1 cellular context compared by ENCODE assay signal in the genomic region with DNA sequence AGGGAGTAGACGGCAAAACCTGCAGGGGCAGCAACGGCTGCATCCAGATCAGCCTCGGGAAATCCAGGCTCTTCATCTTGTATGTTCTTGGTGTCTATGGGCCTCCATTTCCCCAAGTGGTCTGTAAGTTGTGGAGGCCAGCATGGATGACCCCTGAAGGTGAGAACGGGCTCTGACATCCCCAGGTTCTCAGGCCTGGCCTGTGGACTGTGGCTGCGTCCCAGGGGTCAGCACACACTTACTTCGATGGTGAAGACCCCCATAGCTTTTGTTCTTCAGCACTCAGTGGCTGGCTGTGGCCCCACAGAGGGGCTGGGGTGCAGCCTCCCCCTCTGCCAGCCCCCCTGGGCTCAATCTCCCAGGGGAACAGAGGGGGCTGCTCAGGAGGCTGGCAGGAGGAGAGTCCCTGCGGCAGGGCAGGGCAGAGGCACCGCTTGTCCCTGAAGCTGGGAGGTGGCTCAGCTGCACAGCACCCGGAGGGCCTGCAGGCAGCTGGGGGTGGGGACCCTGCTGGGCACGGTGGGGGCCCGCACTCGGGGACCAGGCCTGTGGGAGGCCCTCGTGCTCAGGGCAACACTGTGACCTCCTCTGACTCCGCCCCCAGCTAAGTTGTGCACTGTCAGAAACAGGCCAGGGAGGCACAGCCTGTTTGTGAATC.
TF ChIP-seq lines count a peak whose summit lies in the region.

No MANE protein-coding gene starts in this region.

TF ChIP-seq in HepG2, 621 proteins besides CTCF, POLR2A, EP300 and RAD21 (continued from another document and continues in another):
- TF ChIP-seq, protein P1, sequence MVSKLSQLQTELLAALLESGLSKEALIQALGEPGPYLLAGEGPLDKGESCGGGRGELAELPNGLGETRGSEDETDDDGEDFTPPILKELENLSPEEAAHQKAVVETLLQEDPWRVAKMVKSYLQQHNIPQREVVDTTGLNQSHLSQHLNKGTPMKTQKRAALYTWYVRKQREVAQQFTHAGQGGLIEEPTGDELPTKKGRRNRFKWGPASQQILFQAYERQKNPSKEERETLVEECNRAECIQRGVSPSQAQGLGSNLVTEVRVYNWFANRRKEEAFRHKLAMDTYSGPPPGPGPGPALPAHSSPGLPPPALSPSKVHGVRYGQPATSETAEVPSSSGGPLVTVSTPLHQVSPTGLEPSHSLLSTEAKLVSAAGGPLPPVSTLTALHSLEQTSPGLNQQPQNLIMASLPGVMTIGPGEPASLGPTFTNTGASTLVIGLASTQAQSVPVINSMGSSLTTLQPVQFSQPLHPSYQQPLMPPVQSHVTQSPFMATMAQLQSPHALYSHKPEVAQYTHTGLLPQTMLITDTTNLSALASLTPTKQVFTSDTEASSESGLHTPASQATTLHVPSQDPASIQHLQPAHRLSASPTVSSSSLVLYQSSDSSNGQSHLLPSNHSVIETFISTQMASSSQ (IDR thresholded peaks at IDR 0.05; ENCODE audit: low read depth), result no peak
- TF ChIP-seq, protein P1 (CRISPR knock-in tag; IDR thresholded peaks at IDR 0.05; ENCODE audit: borderline replicate concordance), result no peak
- TF ChIP-seq HOXD1 (CRISPR knock-in tag; IDR thresholded peaks at IDR 0.05) (no peak), ZNF547 (CRISPR knock-in tag; IDR thresholded peaks at IDR 0.05) (no peak), GMEB2 (CRISPR knock-in tag; IDR thresholded peaks at IDR 0.05; ENCODE audit: low read depth) (no peak), ZMAT3 (CRISPR knock-in tag; conservative IDR thresholded peaks at IDR 0.05) (no peak), FOXM1 (CRISPR knock-in tag; IDR thresholded peaks at IDR 0.05) (no peak), ZNF12 (CRISPR knock-in tag; IDR thresholded peaks at IDR 0.05) (peak; percentile 75), ZSCAN9 (CRISPR knock-in tag; IDR thresholded peaks at IDR 0.05; ENCODE audit: borderline replicate concordance) (no peak), SMAD3 (CRISPR knock-in tag; IDR thresholded peaks at IDR 0.05) (no peak), YEATS4 (CRISPR knock-in tag; IDR thresholded peaks at IDR 0.05; ENCODE audit: borderline replicate concordance) (no peak), HNRNPUL1 (IDR thresholded peaks at IDR 0.05; ENCODE audit: low read depth, low read length) (no peak), ZNF10 (CRISPR knock-in tag; IDR thresholded peaks at IDR 0.05; ENCODE audit: borderline replicate concordance, low read depth) (no peak), ZNF512B (CRISPR knock-in tag; IDR thresholded peaks at IDR 0.05; ENCODE audit: borderline replicate concordance) (no peak), ZMYM4 (CRISPR knock-in tag; IDR thresholded peaks at IDR 0.05) (peak; percentile 41; the same call in 1 of the 2 replicates), CC2D1A (CRISPR knock-in tag; IDR thresholded peaks at IDR 0.05) (no peak), MED1 (CRISPR knock-in tag; IDR thresholded peaks at IDR 0.05) (no peak), ZNF891 (CRISPR knock-in tag; IDR thresholded peaks at IDR 0.05) (no peak), ZNF496 (CRISPR knock-in tag; IDR thresholded peaks at IDR 0.05; ENCODE audit: insufficient replicate concordance) (no peak), SNAPC2 (CRISPR knock-in tag; IDR thresholded peaks at IDR 0.05) (no peak), ONECUT2 (CRISPR knock-in tag; IDR thresholded peaks at IDR 0.05) (no peak), ZNF800 (CRISPR knock-in tag; IDR thresholded peaks at IDR 0.05) (no peak), SIN3A (IDR thresholded peaks at IDR 0.05; ENCODE audit: borderline replicate concordance, low read depth, low read length) (no peak), ZNF605 (CRISPR knock-in tag; IDR thresholded peaks at IDR 0.05) (0 out of 2 replicates have a peak, but pooled peaks have one; percentile 13), ZNF280D (CRISPR knock-in tag; IDR thresholded peaks at IDR 0.05) (no peak), ZNF746 (CRISPR knock-in tag; IDR thresholded peaks at IDR 0.05) (no peak), CHCHD3 (CRISPR knock-in tag; IDR thresholded peaks at IDR 0.05) (no peak), CENPX (CRISPR knock-in tag; IDR thresholded peaks at IDR 0.05) (no peak), U2AF2 (IDR thresholded peaks at IDR 0.05; ENCODE audit: low read depth, low read length) (no peak), REL (CRISPR knock-in tag; conservative IDR thresholded peaks at IDR 0.05) (no peak), FOXP1 (IDR thresholded peaks at IDR 0.05) (no peak), FOXP1 (CRISPR knock-in tag; IDR thresholded peaks at IDR 0.05) (no peak), SNRNP70 (IDR thresholded peaks at IDR 0.05; ENCODE audit: low read depth, low read length) (no peak), SAP130 (CRISPR knock-in tag; IDR thresholded peaks at IDR 0.05; ENCODE audit: low read depth) (peak; percentile 35; the same call in 1 of the 2 replicates), PHF8 (CRISPR knock-in tag; IDR thresholded peaks at IDR 0.05) (no peak; the same call in 1 of the 2 replicates), ZC3H13 (CRISPR knock-in tag; IDR thresholded peaks at IDR 0.05) (no peak), SCMH1 (CRISPR knock-in tag; IDR thresholded peaks at IDR 0.05; ENCODE audit: borderline replicate concordance) (no peak), ZNF317 (CRISPR knock-in tag; IDR thresholded peaks at IDR 0.05) (no peak)
- TF ChIP-seq, protein P2, sequence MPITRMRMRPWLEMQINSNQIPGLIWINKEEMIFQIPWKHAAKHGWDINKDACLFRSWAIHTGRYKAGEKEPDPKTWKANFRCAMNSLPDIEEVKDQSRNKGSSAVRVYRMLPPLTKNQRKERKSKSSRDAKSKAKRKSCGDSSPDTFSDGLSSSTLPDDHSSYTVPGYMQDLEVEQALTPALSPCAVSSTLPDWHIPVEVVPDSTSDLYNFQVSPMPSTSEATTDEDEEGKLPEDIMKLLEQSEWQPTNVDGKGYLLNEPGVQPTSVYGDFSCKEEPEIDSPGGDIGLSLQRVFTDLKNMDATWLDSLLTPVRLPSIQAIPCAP (CRISPR knock-in tag; IDR thresholded peaks at IDR 0.05; ENCODE audit: low read depth), result no peak
- TF ChIP-seq, protein P3, sequence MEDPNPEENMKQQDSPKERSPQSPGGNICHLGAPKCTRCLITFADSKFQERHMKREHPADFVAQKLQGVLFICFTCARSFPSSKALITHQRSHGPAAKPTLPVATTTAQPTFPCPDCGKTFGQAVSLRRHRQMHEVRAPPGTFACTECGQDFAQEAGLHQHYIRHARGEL (CRISPR knock-in tag; IDR thresholded peaks at IDR 0.05), result no peak
- TF ChIP-seq, protein P4, sequence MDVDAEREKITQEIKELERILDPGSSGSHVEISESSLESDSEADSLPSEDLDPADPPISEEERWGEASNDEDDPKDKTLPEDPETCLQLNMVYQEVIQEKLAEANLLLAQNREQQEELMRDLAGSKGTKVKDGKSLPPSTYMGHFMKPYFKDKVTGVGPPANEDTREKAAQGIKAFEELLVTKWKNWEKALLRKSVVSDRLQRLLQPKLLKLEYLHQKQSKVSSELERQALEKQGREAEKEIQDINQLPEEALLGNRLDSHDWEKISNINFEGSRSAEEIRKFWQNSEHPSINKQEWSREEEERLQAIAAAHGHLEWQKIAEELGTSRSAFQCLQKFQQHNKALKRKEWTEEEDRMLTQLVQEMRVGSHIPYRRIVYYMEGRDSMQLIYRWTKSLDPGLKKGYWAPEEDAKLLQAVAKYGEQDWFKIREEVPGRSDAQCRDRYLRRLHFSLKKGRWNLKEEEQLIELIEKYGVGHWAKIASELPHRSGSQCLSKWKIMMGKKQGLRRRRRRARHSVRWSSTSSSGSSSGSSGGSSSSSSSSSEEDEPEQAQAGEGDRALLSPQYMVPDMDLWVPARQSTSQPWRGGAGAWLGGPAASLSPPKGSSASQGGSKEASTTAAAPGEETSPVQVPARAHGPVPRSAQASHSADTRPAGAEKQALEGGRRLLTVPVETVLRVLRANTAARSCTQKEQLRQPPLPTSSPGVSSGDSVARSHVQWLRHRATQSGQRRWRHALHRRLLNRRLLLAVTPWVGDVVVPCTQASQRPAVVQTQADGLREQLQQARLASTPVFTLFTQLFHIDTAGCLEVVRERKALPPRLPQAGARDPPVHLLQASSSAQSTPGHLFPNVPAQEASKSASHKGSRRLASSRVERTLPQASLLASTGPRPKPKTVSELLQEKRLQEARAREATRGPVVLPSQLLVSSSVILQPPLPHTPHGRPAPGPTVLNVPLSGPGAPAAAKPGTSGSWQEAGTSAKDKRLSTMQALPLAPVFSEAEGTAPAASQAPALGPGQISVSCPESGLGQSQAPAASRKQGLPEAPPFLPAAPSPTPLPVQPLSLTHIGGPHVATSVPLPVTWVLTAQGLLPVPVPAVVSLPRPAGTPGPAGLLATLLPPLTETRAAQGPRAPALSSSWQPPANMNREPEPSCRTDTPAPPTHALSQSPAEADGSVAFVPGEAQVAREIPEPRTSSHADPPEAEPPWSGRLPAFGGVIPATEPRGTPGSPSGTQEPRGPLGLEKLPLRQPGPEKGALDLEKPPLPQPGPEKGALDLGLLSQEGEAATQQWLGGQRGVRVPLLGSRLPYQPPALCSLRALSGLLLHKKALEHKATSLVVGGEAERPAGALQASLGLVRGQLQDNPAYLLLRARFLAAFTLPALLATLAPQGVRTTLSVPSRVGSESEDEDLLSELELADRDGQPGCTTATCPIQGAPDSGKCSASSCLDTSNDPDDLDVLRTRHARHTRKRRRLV (CRISPR knock-in tag; IDR thresholded peaks at IDR 0.05), result no peak
